Comparison of ENCODE assay signal across 8 cellular contexts in genomic region chr19:49849433-49850220, GRCh38. TPM values are rescaled to one million over a fixed set of nuclear protein-coding genes. Genes with fewer than 3 reads are reported as not detected.
DNase-seq lines count a peak whose midpoint lies in the region; ATAC-seq and TF ChIP-seq lines count a peak whose summit lies in the region.

No MANE protein-coding gene starts in this region.

- no peak for TF ChIP-seq POLR2A in Peyer's patch (IDR thresholded peaks at IDR 0.05)
- no peak for TF ChIP-seq POLR2A in esophagus squamous epithelium (IDR thresholded peaks at IDR 0.05)
- no peak for TF ChIP-seq POLR2A in prostate gland (IDR thresholded peaks at IDR 0.05)
- no peak for TF ChIP-seq POLR2A in erythroblast (IDR thresholded peaks at IDR 0.05; ENCODE audit: low read length)

- H4K20me1 ChIP-seq in GM23248 (ENCODE audit: insufficient read depth), result no peaks in the 10 kb centered on the region; the same call in 1 of the 2 replicates

- peak overlapping the region; percentile 99 for H3K27ac ChIP-seq in GM23248
- peak overlapping the region in 3 of 4 donors; percentile 98 to 100 (median 100) for H3K27ac ChIP-seq in Peyer's patch
- peak overlapping the region in 3 of 4 donors; percentile 94 to 100 (median 99) for H3K27ac ChIP-seq in esophagus squamous epithelium
- H3K27ac ChIP-seq in prostate gland, result peak overlapping the region; percentile 99 to 100

- H2AFZ ChIP-seq in GM23248, result 0 out of 2 replicates have a peak overlapping the region, but pooled peaks have one; percentile 84

- no peak for ATAC-seq in HG03565 (IDR thresholded peaks at IDR 0.05; ENCODE audit: unreplicated experiment)

- no peaks in the 10 kb centered on the region for H3K36me3 ChIP-seq in GM23248 (ENCODE audit: low read depth)
- H3K36me3 ChIP-seq in Peyer's patch, result peaks cover 0 to under 1% (median 0%) of the 10 kb centered on the region in 3 donors
- peaks cover 0 to 5% (median 0%) of the 10 kb centered on the region in 3 donors for H3K36me3 ChIP-seq in esophagus squamous epithelium
- H3K36me3 ChIP-seq in prostate gland, result no peaks in the 10 kb centered on the region

- TF ChIP-seq CTCF in Peyer's patch (IDR thresholded peaks at IDR 0.05), result no peak
- TF ChIP-seq CTCF in esophagus squamous epithelium (IDR thresholded peaks at IDR 0.05), result no peak
- TF ChIP-seq CTCF in prostate gland (IDR thresholded peaks at IDR 0.05), result no peak

- intact Hi-C loops in esophagus squamous epithelium (cut with DNase I), result no loop called here
- intact Hi-C loops in prostate gland (cut with DNase I), result loop anchor here (5.0 kb wide), 1 partner anchor 32 kb away; the partner anchor contains the start of gene MED25

- H3K4me3 ChIP-seq in GM23248, result peak overlapping the region; percentile 99
- H3K4me3 ChIP-seq in Peyer's patch, result peak overlapping the region in 2 of 4 donors; percentile 96 to 98
- H3K4me3 ChIP-seq in esophagus squamous epithelium, result peak overlapping the region; percentile 56 to 98 (median 96)
- peak overlapping the region; percentile 62 to 91 for H3K4me3 ChIP-seq in prostate gland

- H3F3A ChIP-seq in GM23248 (ENCODE audit: insufficient read depth), result peaks cover 32% of the 10 kb centered on the region

- in situ Hi-C loops in GM23248 (cut with MboI), result no loop called here

- H3K9me3 ChIP-seq in GM23248 (ENCODE audit: low read depth) (no peaks in the 10 kb centered on the region), Peyer's patch (no peaks in the 10 kb centered on the region), esophagus squamous epithelium (no peaks in the 10 kb centered on the region), prostate gland (no peaks in the 10 kb centered on the region)

- peaks cover 39% of the 10 kb centered on the region for H3K79me2 ChIP-seq in GM23248 (ENCODE audit: insufficient read depth)

- peak overlapping the region; percentile 86 for H3K4me2 ChIP-seq in GM23248 (ENCODE audit: unreplicated experiment)

- DNase-seq in GM23248 (no peak), Peyer's patch (no peak), esophagus squamous epithelium (lab: John Stamatoyannopoulos, UW) (no peak), prostate gland (ENCODE audit: low spot score) (no peak), erythroblast (lab: John Stamatoyannopoulos, UW) (no peak), NCI-H1436 treated with DMSO at 0.1 percent for 48 hours (lab: John Stamatoyannopoulos, UW) (no peak), GM03348 (ENCODE audit: low spot score) (no peak)

- 90 to 93% methylated on average over 15 of the region's 15 CpGs for WGBS in GM23248 (ENCODE audit: low coverage in 1 of 2, low lambda C conversion rate in 2 of 2, missing lambda C conversion rate in 2 of 2), 2 experiments
- 85 to 89% methylated on average over 14 to 15 of the region's 15 CpGs for WGBS in esophagus squamous epithelium, 2 donors
- WGBS in prostate gland, result 93% methylated on average over 15 of the region's 15 CpGs

- no peaks in the 10 kb centered on the region for H3K9me2 ChIP-seq in GM23248 (ENCODE audit: insufficient read depth)

- no peak overlapping the region; the same call in 1 of the 2 replicates for H3K9ac ChIP-seq in GM23248

- peaks cover 13% of the 10 kb centered on the region for H3K4me1 ChIP-seq in GM23248 (ENCODE audit: insufficient read depth)
- peaks cover 0 to 17% (median 9%) of the 10 kb centered on the region in 4 donors for H3K4me1 ChIP-seq in Peyer's patch
- peaks cover 6 to 52% (median 29%) of the 10 kb centered on the region in 3 donors for H3K4me1 ChIP-seq in esophagus squamous epithelium
- no peaks in the 10 kb centered on the region for H3K4me1 ChIP-seq in prostate gland (replicated peaks)

- no peaks in the 10 kb centered on the region for H3K27me3 ChIP-seq in GM23248 (replicated peaks; ENCODE audit: insufficient read depth)
- no peaks in the 10 kb centered on the region for H3K27me3 ChIP-seq in Peyer's patch
- no peaks in the 10 kb centered on the region for H3K27me3 ChIP-seq in esophagus squamous epithelium
- no peaks in the 10 kb centered on the region for H3K27me3 ChIP-seq in prostate gland (replicated peaks; ENCODE audit: insufficient read depth)

RNA-seq across cellular contexts. Expression of gene PTOV1, which starts 1.3 kb away (rescaled TPM):
- 53.1 and 88.0 TPM in 2 replicates for total RNA-seq in GM23248 (2014; rRNA removed; shearing (Covaris generic))
- 88.9 and 91.7 TPM in 2 replicates for polyA plus RNA-seq in GM23248 (2016; fragmentation: Nextera tagmentation; extraction: Ambion mirVana)
- total RNA-seq in Peyer's patch, result 100 to 1,000 TPM in 2 of 4 donors, 10 to 100 TPM in 2; 80.0 to 153 (median 95.9) TPM
- 10 to 100 TPM; 31.3 to 57.0 (median 45.2) TPM for total RNA-seq in esophagus squamous epithelium
- total RNA-seq in prostate gland, result 100 to 1,000 TPM; 179 to 252 TPM

RNA-seq across cellular contexts. Expression of gene PNKP, which starts 17.7 kb away (rescaled TPM):
- 31.5 and 35.9 TPM in 2 replicates for total RNA-seq in GM23248 (2014; rRNA removed; shearing (Covaris generic))
- polyA plus RNA-seq in GM23248 (2016; fragmentation: Nextera tagmentation; extraction: Ambion mirVana), result 32.7 and 42.2 TPM in 2 replicates
- total RNA-seq in Peyer's patch, result 100 to 1,000 TPM in 3 of 4 donors, 10 to 100 TPM in 1; 58.7 to 235 (median 118) TPM
- total RNA-seq in esophagus squamous epithelium, result 10 to 100 TPM; 33.3 to 42.3 (median 36.3) TPM
- 100 to 1,000 TPM in 1 of 2 donors, 10 to 100 TPM in 1; 64.9 to 128 TPM for total RNA-seq in prostate gland

RNA-seq across cellular contexts. Expression of gene AKT1S1, which starts 27.5 kb away (rescaled TPM):
- 11.6 and 17.3 TPM in 2 replicates for total RNA-seq in GM23248 (2014; rRNA removed; shearing (Covaris generic))
- polyA plus RNA-seq in GM23248 (2016; fragmentation: Nextera tagmentation; extraction: Ambion mirVana), result 60.4 and 65.2 TPM in 2 replicates
- total RNA-seq in Peyer's patch, result 10 to 100 TPM; 17.2 to 30.5 (median 23.3) TPM
- 10 to 100 TPM; 16.2 to 31.0 (median 20.4) TPM for total RNA-seq in esophagus squamous epithelium
- 10 to 100 TPM; 27.6 to 30.2 TPM for total RNA-seq in prostate gland

RNA-seq across cellular contexts. Expression of gene TBC1D17, which starts 27.9 kb away (rescaled TPM):
- total RNA-seq in GM23248 (2014; rRNA removed; shearing (Covaris generic)), result 6.3 and 6.6 TPM in 2 replicates
- 32.4 and 33.0 TPM in 2 replicates for polyA plus RNA-seq in GM23248 (2016; fragmentation: Nextera tagmentation; extraction: Ambion mirVana)
- 10 to 100 TPM; 22.8 to 83.3 (median 62.1) TPM for total RNA-seq in Peyer's patch
- 10 to 100 TPM in 3 of 4 donors, 1 to 10 TPM in 1; 6.7 to 25.9 (median 16.9) TPM for total RNA-seq in esophagus squamous epithelium
- total RNA-seq in prostate gland, result 10 to 100 TPM; 33.0 to 51.4 TPM

RNA-seq across cellular contexts. Expression of gene MED25, which starts 31.5 kb away (rescaled TPM):
- 21.8 and 24.2 TPM in 2 replicates for total RNA-seq in GM23248 (2014; rRNA removed; shearing (Covaris generic))
- 17.4 and 21.9 TPM in 2 replicates for polyA plus RNA-seq in GM23248 (2016; fragmentation: Nextera tagmentation; extraction: Ambion mirVana)
- total RNA-seq in Peyer's patch, result 10 to 100 TPM; 29.7 to 57.7 (median 41.8) TPM
- total RNA-seq in esophagus squamous epithelium, result 10 to 100 TPM; 16.9 to 27.7 (median 23.9) TPM
- total RNA-seq in prostate gland, result 100 to 1,000 TPM in 1 of 2 donors, 10 to 100 TPM in 1; 38.4 to 173 TPM
